25 cellular contexts compared by ENCODE assay signal in genomic region chr2:71607490-71607889, GRCh38.
A peak's percentile ranks its signal among the peaks of the same experiment; 100 is the strongest.
DNase-seq lines count a peak whose midpoint lies in the region; ATAC-seq and TF ChIP-seq lines count a peak whose summit lies in the region.
"Had no signal": no experiment of that assay in that cellular context is flagged by ENCODE, and none has a peak within 500 bp of the region (broad histone marks: within the 10 kb centered on the region; RNA-seq: fewer than 3 reads in every experiment).

No MANE protein-coding gene starts in this region.

- no peak overlapping the region for H2AFZ ChIP-seq in osteoblast (ENCODE audit: low read length)
- H2AFZ ChIP-seq: neural progenitor cell had no signal

- H3K4me2 ChIP-seq in osteoblast (ENCODE audit: insufficient read depth, low read length), result no peak overlapping the region
- H3K4me2 ChIP-seq: neural progenitor cell had no signal

- H3K27me3 ChIP-seq in WERI-Rb-1 (ENCODE audit: insufficient read depth, low read depth, severe bottlenecking) (no peaks in the 10 kb centered on the region), osteoblast (ENCODE audit: insufficient read depth, low read length) (peaks cover 44% of the 10 kb centered on the region)
- H3K27me3 ChIP-seq: neural progenitor cell, thyroid gland had no signal

- H3K9me3 ChIP-seq in WERI-Rb-1 (ENCODE audit: severe bottlenecking) (no peaks in the 10 kb centered on the region), osteoblast (ENCODE audit: low read depth, low read length) (no peaks in the 10 kb centered on the region)
- H3K9me3 ChIP-seq: HAP-1, mucosa of descending colon, thyroid gland had no signal

- H4K20me1 ChIP-seq in osteoblast (ENCODE audit: insufficient read depth, low read length), result peaks cover 2% of the 10 kb centered on the region

- H3K4me3 ChIP-seq in WERI-Rb-1 (ENCODE audit: low read depth, low read length) (no peak overlapping the region), osteoblast (ENCODE audit: insufficient read depth, low read length) (no peak overlapping the region)
- H3K4me3 ChIP-seq: HAP-1, mucosa of descending colon, neural progenitor cell, thyroid gland had no signal

- TF ChIP-seq CTCF in WERI-Rb-1 (IDR thresholded peaks at IDR 0.05; ENCODE audit: low read depth, low read length) (no peak), osteoblast (IDR thresholded peaks at IDR 0.05; ENCODE audit: extremely low read depth, low read depth, low read length) (no peak)

- intact Hi-C loops in head of caudate nucleus (cut with DNase I), result loop anchor here (10.0 kb wide), 1 partner anchor 187 kb away; no protein-coding TSS in a partner anchor
- intact Hi-C loops in posterior vena cava (cut with DNase I), result loop anchor here in 1 of 2 donors (10.0 kb wide), 1 partner anchor 187 kb away; no protein-coding TSS in a partner anchor

- no peaks in the 10 kb centered on the region for H3K79me2 ChIP-seq in osteoblast (ENCODE audit: insufficient read depth, low read length)

- peak; percentile 29 for DNase-seq in NK-92 treated with Interleukin-12 subunit alpha and Interleukin-12 subunit beta, amount 100 ng/mL, for 24 hours (lab: John Stamatoyannopoulos, UW)
- DNase-seq in NK-92 (lab: John Stamatoyannopoulos, UW; ENCODE audit: unreplicated experiment) (no peak), WERI-Rb-1 (peak; percentile 3), head of caudate nucleus (peak in 29 of 42 donors; percentile 0 to 41 (median 8)), posterior vena cava (ENCODE audit: low spot score) (peak; percentile 48), osteoblast (ENCODE audit: insufficient read length, low spot score, missing footprints) (no peak), NCI-H1105 treated with DMSO at 0.1 percent for 48 hours (lab: John Stamatoyannopoulos, UW) (no peak)
- DNase-seq: activated CD4-positive, alpha-beta T cell treated with anti-CD3 and anti-CD28 coated beads for 1 hour; activated CD8-positive, alpha-beta T cell treated with anti-CD3 and anti-CD28 coated beads, Interleukin-2, amount 10 ng/mL, durations not matched to agents 7 days and 5 days; activated T-cell treated with anti-CD3 and anti-CD28 coated beads, Interleukin-2, amount 50 U/mL, for 48 hours; DMS153; GDM1; KG1; mucosa of descending colon; NCI-H1694 treated with DMSO at 0.1 percent for 48 hours; NCI-H69; stimulated activated CD4-positive, alpha-beta T cell treated with anti-CD3 and anti-CD28 coated beads, Interleukin-4, amount 100 ng/mL, for 4 hours; stimulated activated naive CD8-positive, alpha-beta T cell treated with anti-CD3 and anti-CD28 coated beads, Interleukin-15, Interleukin-2, amounts not matched to agents 100 U/mL and 50 U/mL, for 24 hours; T1000; thyroid gland had no signal

- H3K27ac ChIP-seq in WERI-Rb-1 (no peak overlapping the region), osteoblast (ENCODE audit: low read depth, low read length) (no peak overlapping the region)
- H3K27ac ChIP-seq: 22Rv1, neural progenitor cell, thyroid gland had no signal

- H3K36me3 ChIP-seq in WERI-Rb-1 (no peaks in the 10 kb centered on the region), osteoblast (ENCODE audit: insufficient read depth, low read length) (no peaks in the 10 kb centered on the region)
- H3K36me3 ChIP-seq: HAP-1, neural progenitor cell, thyroid gland had no signal

- peaks cover 3% of the 10 kb centered on the region for H3K4me1 ChIP-seq in osteoblast (ENCODE audit: insufficient read depth, low read length)
- H3K4me1 ChIP-seq: HAP-1 had no signal

- ATAC-seq in GM18519 (IDR thresholded peaks at IDR 0.05; ENCODE audit: low FRiP score, unreplicated experiment), result no peak
- ATAC-seq: activated CD8-positive, alpha-beta T cell treated with anti-CD3 and anti-CD28 coated beads, Interleukin-2, amount 10 ng/mL, durations not matched to agents 7 days and 5 days; activated naive CD4-positive, alpha-beta T cell treated with anti-CD3 and anti-CD28 coated beads, Interleukin-2, amount 50 U/mL, for 72 hours; mucosa of descending colon; stimulated activated naive CD8-positive, alpha-beta T cell treated with anti-CD3 and anti-CD28 coated beads, Interleukin-15, Interleukin-2, amounts not matched to agents 100 U/mL and 50 U/mL, for 24 hours had no signal

Comparison
In these comparisons a context has a peak if more than half of its experiments do, and no peak if none do; other contexts are left out.
1. DNase-seq: peak in NK-92 treated with Interleukin-12 subunit alpha and Interleukin-12 subunit beta, amount 100 ng/mL, for 24 hours (single experiment), WERI-Rb-1 (single experiment), head of caudate nucleus (29 of 42) and posterior vena cava (single experiment); none in NK-92 (single experiment), osteoblast (single experiment) and NCI-H1105 treated with DMSO at 0.1 percent for 48 hours (single experiment).